In genomic region chr2:88054300-88055048, GRCh38 we compare ENCODE assay signal across 9 cellular contexts. TPM values are rescaled to one million over a fixed set of nuclear protein-coding genes. Genes with fewer than 3 reads are reported as not detected.
DNase-seq lines count a peak whose midpoint lies in the region; ATAC-seq and FAIRE-seq lines count a peak whose summit lies in the region.
"Had no signal": no experiment of that assay in that cellular context is flagged by ENCODE, and none has a peak within 500 bp of the region (broad histone marks: within the 10 kb centered on the region; RNA-seq: fewer than 3 reads in every experiment).

No MANE protein-coding gene starts in this region.

- no peaks in the 10 kb centered on the region for H3K36me3 ChIP-seq in stomach smooth muscle (ENCODE audit: control insufficient read depth in 2 of 2, insufficient read depth in 2 of 2, low read length in 2 of 2)

- peak overlapping the region; percentile 99 for H3K27ac Mint-ChIP-seq in activated T-helper 17 cell treated with anti-CD3 and anti-CD28 coated beads, Interleukin-2, amount 50 U/mL, for 72 hours

- peaks cover 16% of the 10 kb centered on the region for H3K4me1 ChIP-seq in stomach smooth muscle (ENCODE audit: control insufficient read depth, insufficient read depth, low read length)

- DNase-seq in activated effector memory CD4-positive, alpha-beta T cell treated with anti-CD3 and anti-CD28 coated beads, Interleukin-2, amount 50 U/mL, for 16 hours: peak; percentile 65
- DNase-seq in activated effector memory CD4-positive, alpha-beta T cell treated with Interleukin-2 at 50 U/mL for 16 hours: no peak
- DNase-seq in frontal cortex (ENCODE audit: low spot score in 2 of 2): no peak

- H3K9me3 ChIP-seq in stomach smooth muscle (ENCODE audit: control insufficient read depth in 2 of 2, low read length in 2 of 2): no peaks in the 10 kb centered on the region

- no peaks in the 10 kb centered on the region for H3K9me3 Mint-ChIP-seq in activated T-helper 17 cell treated with anti-CD3 and anti-CD28 coated beads, Interleukin-2, amount 50 U/mL, for 72 hours

- H3K36me3 Mint-ChIP-seq in activated T-helper 17 cell treated with anti-CD3 and anti-CD28 coated beads, Interleukin-2, amount 50 U/mL, for 72 hours (ENCODE audit: low read depth): peaks cover 62% of the 10 kb centered on the region

- H3K4me3 Mint-ChIP-seq in activated T-helper 17 cell treated with anti-CD3 and anti-CD28 coated beads, Interleukin-2, amount 50 U/mL, for 72 hours: peak overlapping the region; percentile 97

- peaks cover 37% of the 10 kb centered on the region for H3K4me1 Mint-ChIP-seq in activated T-helper 17 cell treated with anti-CD3 and anti-CD28 coated beads, Interleukin-2, amount 50 U/mL, for 72 hours

- peak overlapping the region; percentile 94 for H3K27ac ChIP-seq in stomach smooth muscle (ENCODE audit: low read length)

- peak overlapping the region; percentile 97 to 98 for H3K9ac ChIP-seq in stomach smooth muscle (ENCODE audit: low read length in 2 of 2)

- FAIRE-seq in frontal cortex (lab: Jason Lieb, UNC): no peak

- H3K27me3 ChIP-seq in stomach smooth muscle (ENCODE audit: control insufficient read depth in 1 of 2, insufficient read depth in 2 of 2, low read length in 2 of 2): no peaks in the 10 kb centered on the region

- H3K4me3 ChIP-seq in iPS-11a (ENCODE audit: low read depth, low read length): peak overlapping the region; percentile 82
- peak overlapping the region; percentile 80 to 94 for H3K4me3 ChIP-seq in stomach smooth muscle (ENCODE audit: low read length in 2 of 2)

- ATAC-seq in activated T-helper 17 cell treated with anti-CD3 and anti-CD28 coated beads, Interleukin-2, amount 50 U/mL, for 72 hours (replicated peaks): no peak
- ATAC-seq in HG03378 (IDR thresholded peaks at IDR 0.05; ENCODE audit: unreplicated experiment): no peak
- no peak for ATAC-seq in HG03439 (IDR thresholded peaks at IDR 0.05; ENCODE audit: unreplicated experiment)

- H3K27me3 Mint-ChIP-seq in activated T-helper 17 cell treated with anti-CD3 and anti-CD28 coated beads, Interleukin-2, amount 50 U/mL, for 72 hours: no peaks in the 10 kb centered on the region

RNA-seq across cellular contexts. Expression of gene KRCC1, which starts 1.1 kb away (rescaled TPM):
- 1 to 10 TPM; 7.9 to 9.1 TPM for total RNA-seq in activated T-helper 17 cell treated with anti-CD3 and anti-CD28 coated beads, Interleukin-2, amount 50 U/mL, for 72 hours
- total RNA-seq in frontal cortex: 17.1 TPM

RNA-seq across cellular contexts. Expression of gene SMYD1, which starts 13.2 kb away (rescaled TPM):
- not detected for total RNA-seq in activated T-helper 17 cell treated with anti-CD3 and anti-CD28 coated beads, Interleukin-2, amount 50 U/mL, for 72 hours
- total RNA-seq in frontal cortex: not detected
- total RNA-seq: dermis microvascular lymphatic vessel endothelial cell had no signal

RNA-seq across cellular contexts. Expression of gene RNU2-63P, which starts 38.1 kb away (rescaled TPM):
- 10 to 100 TPM; 10.2 to 46.5 TPM for total RNA-seq in activated T-helper 17 cell treated with anti-CD3 and anti-CD28 coated beads, Interleukin-2, amount 50 U/mL, for 72 hours
- not detected for total RNA-seq in frontal cortex

Comparison
In these comparisons a context has a peak if more than half of its experiments do, and no peak if none do; other contexts are left out.
1. RNA of gene RNU2-63P, which starts 38.1 kb away (total RNA-seq): 10.2 to 46.5 TPM in activated T-helper 17 cell treated with anti-CD3 and anti-CD28 coated beads, Interleukin-2, amount 50 U/mL, for 72 hours; not detected in frontal cortex (single experiment); every median in the first group is over 10 times any median in the second.